Comparison of ENCODE assay signal across 1 cellular context in genomic region chr9:134340475-134341186, GRCh38.
TF ChIP-seq lines count a peak whose summit lies in the region.

No MANE protein-coding gene starts in this region.

TF ChIP-seq in H1, 55 proteins besides CTCF, POLR2A, EP300 and RAD21:
- TF ChIP-seq HDAC2 (IDR thresholded peaks at IDR 0.05; ENCODE audit: borderline replicate concordance in 1 of 2, low read depth in 2 of 2, low read length in 2 of 2) (no peak), RBBP5 (IDR thresholded peaks at IDR 0.05; ENCODE audit: borderline replicate concordance, low read depth, low read length) (no peak)
